In genomic region chr10:48656928-48657327, GRCh38 we compare ENCODE assay signal across 10 cellular contexts. TPM values are rescaled to one million over a fixed set of nuclear protein-coding genes. Genes with fewer than 3 reads are reported as not detected.
DNase-seq lines count a peak whose midpoint lies in the region; ATAC-seq, FAIRE-seq and TF ChIP-seq lines count a peak whose summit lies in the region.
"Had no signal": no experiment of that assay in that cellular context is flagged by ENCODE, and none has a peak within 500 bp of the region (broad histone marks: within the 10 kb centered on the region; RNA-seq: fewer than 3 reads in every experiment).

No MANE protein-coding gene starts in this region.

- intact Hi-C loops in pancreas (cut with DNase I), result loop anchor here in 2 of 3 donors (5.0 to 10.0 kb wide), 4 partner anchors 52 to 292 kb away; partner anchors contain the start of gene ARHGAP22 (in 1 of the 2)

- no peak for ATAC-seq in pancreas

- WGBS in pancreas, 2 donors, result 56% methylated on average over 9 of the region's 9 CpGs
- WGBS in small intestine, 3 donors, result 38 to 67% (median 58%) methylated on average over 9 of the region's 9 CpGs

- H3K9me3 ChIP-seq in DOHH2 (ENCODE audit: control insufficient read depth, insufficient read depth, low read length) (no peaks in the 10 kb centered on the region), Loucy (ENCODE audit: insufficient read depth, low read depth, low read length) (no peaks in the 10 kb centered on the region), pancreas (no peaks in the 10 kb centered on the region), small intestine (ENCODE audit: control insufficient read depth, low read depth) (no peaks in the 10 kb centered on the region), HAP-1 (no peaks in the 10 kb centered on the region)
- H3K9me3 ChIP-seq: gastroesophageal sphincter, ovary had no signal

- H4K20me1 ChIP-seq in DOHH2 (ENCODE audit: control insufficient read depth, insufficient read depth, low read depth, low read length) (no peaks in the 10 kb centered on the region), Loucy (ENCODE audit: insufficient read depth, low read length, poor library complexity, severe bottlenecking) (no peaks in the 10 kb centered on the region)

- peaks cover 40% of the 10 kb centered on the region for H3K27me3 ChIP-seq in DOHH2 (ENCODE audit: control insufficient read depth, low read length)
- H3K27me3 ChIP-seq in Loucy (ENCODE audit: insufficient read depth, low read length, poor library complexity, severe bottlenecking), result no peaks in the 10 kb centered on the region
- no peaks in the 10 kb centered on the region for H3K27me3 ChIP-seq in pancreas
- H3K27me3 ChIP-seq in small intestine (ENCODE audit: control insufficient read depth in 2 of 2, insufficient read depth in 2 of 2, low read length in 2 of 2), result no peaks in the 10 kb centered on the region
- H3K27me3 ChIP-seq in HAP-1 (ENCODE audit: low read depth), result no peaks in the 10 kb centered on the region
- H3K27me3 ChIP-seq: ovary had no signal

- no peaks in the 10 kb centered on the region for H3K79me2 ChIP-seq in DOHH2 (ENCODE audit: control insufficient read depth, low read length)
- H3K79me2 ChIP-seq in Loucy (ENCODE audit: insufficient read depth, low read length), result no peaks in the 10 kb centered on the region

- H3K9me2 ChIP-seq in DOHH2 (replicated peaks; ENCODE audit: control insufficient read depth, low read length) (no peaks in the 10 kb centered on the region), Loucy (replicated peaks; ENCODE audit: low read depth, low read length) (no peaks in the 10 kb centered on the region)

- H3K4me3 ChIP-seq in DOHH2 (ENCODE audit: low read length) (peak overlapping the region; percentile 83), Loucy (ENCODE audit: low read length, poor library complexity, severe bottlenecking) (peak overlapping the region; percentile 79), epithelial cell of proximal tubule (ENCODE audit: low read depth, low read length) (peak overlapping the region; percentile 66), pancreas (peak overlapping the region in 3 of 4 donors; percentile 61 to 72 (median 62)), small intestine (ENCODE audit: low read depth in 1 of 2, low read length in 2 of 2) (no peak overlapping the region), HAP-1 (no peak overlapping the region; the same call in 1 of the 2 replicates)

- H3K36me3 ChIP-seq in DOHH2 (ENCODE audit: control insufficient read depth, low read length), result no peaks in the 10 kb centered on the region
- no peaks in the 10 kb centered on the region for H3K36me3 ChIP-seq in Loucy (ENCODE audit: insufficient read depth, low read length)
- H3K36me3 ChIP-seq in pancreas, result no peaks in the 10 kb centered on the region
- H3K36me3 ChIP-seq in small intestine (ENCODE audit: control insufficient read depth in 2 of 2, insufficient read depth in 2 of 2, low read length in 2 of 2), result no peaks in the 10 kb centered on the region
- H3K36me3 ChIP-seq in HAP-1 (replicated peaks), result no peaks in the 10 kb centered on the region
- H3K36me3 ChIP-seq: gastroesophageal sphincter, ovary had no signal

- in situ Hi-C loops in HAP-1 (cut with MboI; ENCODE audit: low sequenced_read_pairs), result loop anchor here (5.0 kb wide), 2 partner anchors 295 to 855 kb away; no protein-coding TSS in a partner anchor

- H3K4me2 ChIP-seq in DOHH2 (ENCODE audit: low read length) (peak overlapping the region; percentile 97), Loucy (ENCODE audit: low read depth, low read length, poor library complexity, severe bottlenecking) (peak overlapping the region; percentile 100)

- DNase-seq in epithelial cell of proximal tubule (ENCODE audit: low read depth), result no peak
- peak in 3 of 6 donors; percentile 3 to 62 (median 37) for DNase-seq in pancreas
- no peak for DNase-seq in NCI-H345 (lab: John Stamatoyannopoulos, UW)
- no peak for DNase-seq in small intestine
- DNase-seq in HAP-1 (ENCODE audit: low spot score in 2 of 2), result no peak
- DNase-seq in ecto neural progenitor cell (ENCODE audit: low spot score), result no peak

- H3K27ac ChIP-seq in DOHH2 (ENCODE audit: low read depth, low read length) (no peak overlapping the region), pancreas (no peak overlapping the region), small intestine (ENCODE audit: low read depth in 1 of 2, low read length in 1 of 2) (no peak overlapping the region)
- H3K27ac ChIP-seq: gastroesophageal sphincter, ovary had no signal

- FAIRE-seq in pancreas (lab: Jason Lieb, UNC) (no peak), small intestine (lab: Jason Lieb, UNC) (no peak)

- peak overlapping the region; percentile 96 for H2AFZ ChIP-seq in Loucy (ENCODE audit: low read length)

- TF ChIP-seq CTCF in DOHH2 (IDR thresholded peaks at IDR 0.05; ENCODE audit: low read depth, low read length, poor library complexity, severe bottlenecking) (no peak), Loucy (conservative IDR thresholded peaks at IDR 0.05; ENCODE audit: low read length) (no peak), epithelial cell of proximal tubule (conservative IDR thresholded peaks at IDR 0.05; ENCODE audit: low read depth, low read length) (no peak), pancreas (IDR thresholded peaks at IDR 0.05) (no peak)

- H3K4me1 ChIP-seq in DOHH2 (ENCODE audit: control insufficient read depth, low read length), result peaks cover 27% of the 10 kb centered on the region
- H3K4me1 ChIP-seq in Loucy (ENCODE audit: insufficient read depth, low read length, poor library complexity, severe bottlenecking), result peaks cover 14% of the 10 kb centered on the region
- H3K4me1 ChIP-seq in pancreas, result no peaks in the 10 kb centered on the region
- H3K4me1 ChIP-seq in small intestine (ENCODE audit: control insufficient read depth in 2 of 2, insufficient read depth in 1 of 2, low read depth in 1 of 2, low read length in 1 of 2), result no peaks in the 10 kb centered on the region
- H3K4me1 ChIP-seq in HAP-1, result peaks cover 3% of the 10 kb centered on the region; the same call in 1 of the 2 replicates

- H3F3A ChIP-seq in DOHH2 (ENCODE audit: control insufficient read depth, insufficient read depth) (no peaks in the 10 kb centered on the region; the same call in 1 of the 2 replicates), Loucy (ENCODE audit: low read depth) (no peaks in the 10 kb centered on the region)

- peak overlapping the region; percentile 66 for H3K9ac ChIP-seq in Loucy (ENCODE audit: low read depth, low read length, poor library complexity, severe bottlenecking)

RNA-seq across cellular contexts. Expression of gene WDFY4, which starts 27.7 kb away (rescaled TPM):
- not detected in 2 replicates for total RNA-seq in epithelial cell of proximal tubule
- total RNA-seq in pancreas, result 1 to 10 TPM in 3 of 6 donors, under 1 TPM in 3; 0.31 to 8.4 (median 0.99) TPM
- polyA plus RNA-seq in pancreas, result under 1 TPM; 0.14 to 0.34 TPM
- 1 to 10 TPM in 1 of 3 donors, under 1 TPM in 2; under 0.01 to 1.5 (median 0.27) TPM for polyA plus RNA-seq in small intestine

RNA-seq across cellular contexts. Expression of gene ARHGAP22, which starts 52.1 kb away (rescaled TPM):
- total RNA-seq in epithelial cell of proximal tubule (11.2 and 24.5 TPM in 2 replicates), pancreas (1 to 10 TPM; 1.1 to 6.0 (median 1.8) TPM)
- polyA plus RNA-seq in pancreas (1 to 10 TPM; 1.8 to 2.3 TPM), small intestine (1 to 10 TPM in 1 of 3 donors, under 1 TPM in 1, not detected in 1; 0.54 to 1.4 TPM)

Comparison
In these comparisons a context has a peak if more than half of its experiments do, and no peak if none do; other contexts are left out.
1. H3K4me3 ChIP-seq: peak in DOHH2 (single experiment), Loucy (single experiment), epithelial cell of proximal tubule (single experiment) and pancreas (3 of 4); none in small intestine (0 of 2) and HAP-1 (single experiment).